In genomic region chr9:6893350-6894131, GRCh38 we compare ENCODE assay signal across 10 cellular contexts.
DNase-seq lines count a peak whose midpoint lies in the region; ATAC-seq and TF ChIP-seq lines count a peak whose summit lies in the region.
"Had no signal": no experiment of that assay in that cellular context is flagged by ENCODE, and none has a peak within 500 bp of the region (broad histone marks: within the 10 kb centered on the region; RNA-seq: fewer than 3 reads in every experiment).

No MANE protein-coding gene starts in this region.

- in situ Hi-C loops in ACHN (cut with HindIII; ENCODE audit: low pct_ligation_motif_present, low pct_unique_long_range_greater_than_20kb, low sequenced_read_pairs), result no loop called here

- ATAC-seq in GM18868 (IDR thresholded peaks at IDR 0.05; ENCODE audit: unreplicated experiment) (peak; percentile 37), GM21576 (IDR thresholded peaks at IDR 0.05; ENCODE audit: unreplicated experiment) (peak; percentile 42), HG03196 (IDR thresholded peaks at IDR 0.05; ENCODE audit: unreplicated experiment) (peak; percentile 36)

- H3K36me3 ChIP-seq in left ventricle myocardium inferior, result peaks cover 19% of the 10 kb centered on the region

- peaks cover 5% of the 10 kb centered on the region for H3K4me1 ChIP-seq in left ventricle myocardium inferior

- intact Hi-C loops in left ventricle myocardium inferior (cut with micrococcal nuclease), result no loop called here

- no peaks in the 10 kb centered on the region for H3K9me3 ChIP-seq in left ventricle myocardium inferior (replicated peaks)

- H3K27me3 ChIP-seq in left ventricle myocardium inferior (ENCODE audit: low read depth), result no peaks in the 10 kb centered on the region

- no peak overlapping the region for H3K4me3 ChIP-seq in left ventricle myocardium inferior

- peak; percentile 84 to 94 for DNase-seq in erythroblast (lab: John Stamatoyannopoulos, UW)
- DNase-seq in ACHN, result no peak
- DNase-seq in NCI-H1694 (lab: John Stamatoyannopoulos, UW), result no peak
- no peak for DNase-seq in left ventricle myocardium inferior
- DNase-seq: IMR-90, SIG-M5 had no signal

- TF ChIP-seq POLR2A in erythroblast (IDR thresholded peaks at IDR 0.05; ENCODE audit: low read length), result peak; percentile 32

- no peak overlapping the region for H3K27ac ChIP-seq in left ventricle myocardium inferior (replicated peaks)
- H3K27ac ChIP-seq: epithelial cell of prostate had no signal

- TF ChIP-seq CTCF in left ventricle myocardium inferior (IDR thresholded peaks at IDR 0.05; ENCODE audit: borderline replicate concordance), result no peak

Comparison
In these comparisons a context has a peak if more than half of its experiments do, and no peak if none do; other contexts are left out.
1. DNase-seq: peak in erythroblast (2 of 2); none in ACHN (single experiment), NCI-H1694 (single experiment) and left ventricle myocardium inferior (single experiment).
2. Peak in every context shown above with its lines, with median percentiles within 50 percentile points of each other: ATAC-seq.